Comparison of ENCODE assay signal across 30 cellular contexts in the genomic region with DNA sequence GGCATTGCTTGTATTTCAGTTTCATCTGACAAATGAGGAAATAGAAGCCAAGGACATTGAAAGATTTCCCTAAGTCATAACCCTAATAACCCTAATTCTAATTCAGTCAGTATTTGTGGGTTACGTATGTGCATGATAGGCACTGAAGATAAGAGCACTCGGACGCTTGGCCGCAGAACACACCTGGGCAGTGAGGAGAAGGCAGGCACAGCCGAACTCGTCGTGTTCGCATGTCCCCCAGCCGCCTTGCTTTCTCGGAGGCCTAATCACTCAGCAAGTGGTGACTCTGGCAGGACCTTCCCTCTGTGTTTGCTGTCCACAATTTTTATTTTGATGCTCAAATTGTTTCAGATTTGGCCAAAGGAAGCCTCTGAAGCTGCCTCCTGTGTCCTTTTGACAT. TPM values are rescaled to one million over a fixed set of nuclear protein-coding genes. Genes with fewer than 3 reads are reported as not detected.
"Had no signal": no experiment of that assay in that cellular context is flagged by ENCODE, and none has a peak within 500 bp of the region (broad histone marks: within the 10 kb centered on the region; RNA-seq: fewer than 3 reads in every experiment).

No MANE protein-coding gene starts in this region.

- ATAC-seq: naive thymus-derived CD8-positive, alpha-beta T cell; psoas muscle; right cardiac atrium; right lobe of liver; stimulated activated memory B cell treated with anti-CD40 and anti-IgM and Interleukin-4, amounts not matched to agents 10 μg/mL and 1 μg/mL and 100 μg/mL, for 72 hours; stimulated activated naive CD8-positive, alpha-beta T cell treated with anti-CD3 and anti-CD28 coated beads, Interleukin-15, amount 100 ng/mL, for 72 hours; stimulated activated naive CD8-positive, alpha-beta T cell treated with anti-CD3 and anti-CD28 coated beads, Interleukin-15, Interleukin-2, amounts not matched to agents 100 U/mL and 50 U/mL, for 24 hours had no signal

- H3K4me1 Mint-ChIP-seq: nephron progenitor cell; stimulated activated memory B cell treated with anti-CD40 and anti-IgM and Interleukin-4, amounts not matched to agents 10 μg/mL and 1 μg/mL and 100 μg/mL, for 72 hours; stimulated activated naive CD8-positive, alpha-beta T cell treated with anti-CD3 and anti-CD28 coated beads, Interleukin-15, amount 100 ng/mL, for 72 hours had no signal

- FAIRE-seq: small intestine, urothelium cell line had no signal

- H3K9me3 Mint-ChIP-seq: naive thymus-derived CD8-positive, alpha-beta T cell; natural killer cell treated with Interleukin-12 subunit alpha and Interleukin-12 subunit beta and Interleukin-15 and Interleukin-18, amount 100 ng/mL, for 72 hours; nephron progenitor cell; neural crest cell; stimulated activated memory B cell treated with anti-CD40 and anti-IgM and Interleukin-4, amounts not matched to agents 10 μg/mL and 1 μg/mL and 100 μg/mL, for 72 hours; stimulated activated naive CD8-positive, alpha-beta T cell treated with anti-CD3 and anti-CD28 coated beads, Interleukin-15, amount 100 ng/mL, for 72 hours had no signal

- H3K4me3 Mint-ChIP-seq: naive thymus-derived CD8-positive, alpha-beta T cell; natural killer cell treated with Interleukin-12 subunit alpha and Interleukin-12 subunit beta and Interleukin-15 and Interleukin-18, amount 100 ng/mL, for 72 hours; nephron progenitor cell; neural crest cell; stimulated activated memory B cell treated with anti-CD40 and anti-IgM and Interleukin-4, amounts not matched to agents 10 μg/mL and 1 μg/mL and 100 μg/mL, for 72 hours; stimulated activated naive CD8-positive, alpha-beta T cell treated with anti-CD3 and anti-CD28 coated beads, Interleukin-15, amount 100 ng/mL, for 72 hours had no signal

- H3K9ac ChIP-seq: parathyroid adenoma had no signal

- H3K36me3 ChIP-seq: ovary, right lobe of liver, sigmoid colon, suprapubic skin, tibial artery, upper lobe of left lung, vagina had no signal

- H3K27me3 Mint-ChIP-seq: naive thymus-derived CD8-positive, alpha-beta T cell; natural killer cell treated with Interleukin-12 subunit alpha and Interleukin-12 subunit beta and Interleukin-15 and Interleukin-18, amount 100 ng/mL, for 72 hours; stimulated activated memory B cell treated with anti-CD40 and anti-IgM and Interleukin-4, amounts not matched to agents 10 μg/mL and 1 μg/mL and 100 μg/mL, for 72 hours; stimulated activated naive CD8-positive, alpha-beta T cell treated with anti-CD3 and anti-CD28 coated beads, Interleukin-15, amount 100 ng/mL, for 72 hours had no signal

- H2AFZ ChIP-seq: parathyroid adenoma had no signal

- H3K79me2 ChIP-seq: parathyroid adenoma had no signal

- H3K27ac ChIP-seq: ovary, parathyroid adenoma, psoas muscle, right lobe of liver, sigmoid colon, suprapubic skin, testis, tibial artery, upper lobe of left lung, vagina had no signal

- H3K36me3 Mint-ChIP-seq: natural killer cell treated with Interleukin-12 subunit alpha and Interleukin-12 subunit beta and Interleukin-15 and Interleukin-18, amount 100 ng/mL, for 72 hours; stimulated activated memory B cell treated with anti-CD40 and anti-IgM and Interleukin-4, amounts not matched to agents 10 μg/mL and 1 μg/mL and 100 μg/mL, for 72 hours had no signal

- DNase-seq: naive thymus-derived CD8-positive, alpha-beta T cell; nephron progenitor cell; occipital lobe; ovary; psoas muscle; right cardiac atrium; right lobe of liver; sigmoid colon; small intestine; stimulated activated CD4-positive, alpha-beta T cell treated with anti-CD3 and anti-CD28 coated beads, Interleukin-12 subunit alpha, Interleukin-12 subunit beta, amount 100 ng/mL, for 4 hours; stimulated activated CD4-positive, alpha-beta T cell treated with anti-CD3 and anti-CD28 coated beads, Interleukin-1b, Interleukin-23, amount 100 ng/mL, for 48 hours; stimulated activated CD4-positive, alpha-beta T cell treated with anti-CD3 and anti-CD28 coated beads, Interleukin-4, amount 100 ng/mL, for 1 hour; stimulated activated CD4-positive, alpha-beta T cell treated with anti-CD3 and anti-CD28 coated beads, Interleukin-4, amount 100 ng/mL, for 4 hours; stimulated activated CD8-positive, alpha-beta memory T cell treated with anti-CD3 and anti-CD28 coated beads, Interleukin-4, amount 100 ng/mL, for 48 hours; stimulated activated naive CD4-positive, alpha-beta T cell; stimulated activated naive CD8-positive, alpha-beta T cell treated with anti-CD3 and anti-CD28 coated beads, Interleukin-15, amount 100 ng/mL, for 72 hours; stimulated activated naive CD8-positive, alpha-beta T cell treated with anti-CD3 and anti-CD28 coated beads, Interleukin-15, Interleukin-2, amounts not matched to agents 100 U/mL and 50 U/mL, for 24 hours; testis; tibial artery; trophoblast cell; upper lobe of left lung had no signal

- H3K9me3 ChIP-seq: ovary, psoas muscle, right lobe of liver, sigmoid colon, suprapubic skin, testis, tibial artery, upper lobe of left lung, vagina had no signal

- H3K27me3 ChIP-seq: ovary, right lobe of liver, sigmoid colon, suprapubic skin, testis, tibial artery, upper lobe of left lung, vagina had no signal

- H3K27ac Mint-ChIP-seq: naive thymus-derived CD8-positive, alpha-beta T cell; natural killer cell treated with Interleukin-12 subunit alpha and Interleukin-12 subunit beta and Interleukin-15 and Interleukin-18, amount 100 ng/mL, for 72 hours; nephron progenitor cell; progenitor cell of endocrine pancreas; stimulated activated memory B cell treated with anti-CD40 and anti-IgM and Interleukin-4, amounts not matched to agents 10 μg/mL and 1 μg/mL and 100 μg/mL, for 72 hours; stimulated activated naive CD8-positive, alpha-beta T cell treated with anti-CD3 and anti-CD28 coated beads, Interleukin-15, amount 100 ng/mL, for 72 hours had no signal

- H3K4me1 ChIP-seq: parathyroid adenoma, psoas muscle, right lobe of liver, testis had no signal

- H3K4me3 ChIP-seq: ovary, psoas muscle, right lobe of liver, sigmoid colon, suprapubic skin, testis, tibial artery, upper lobe of left lung, vagina had no signal

RNA-seq across cellular contexts. Expression of a gene that starts 23.7 kb away (rescaled TPM):
- total RNA-seq: natural killer cell treated with Interleukin-12 subunit alpha and Interleukin-12 subunit beta and Interleukin-15 and Interleukin-18, amount 100 ng/mL, for 72 hours; neural crest cell; psoas muscle; sigmoid colon; skeletal muscle tissue had no signal
